Comparison of ENCODE assay signal across 20 cellular contexts in the genomic region with DNA sequence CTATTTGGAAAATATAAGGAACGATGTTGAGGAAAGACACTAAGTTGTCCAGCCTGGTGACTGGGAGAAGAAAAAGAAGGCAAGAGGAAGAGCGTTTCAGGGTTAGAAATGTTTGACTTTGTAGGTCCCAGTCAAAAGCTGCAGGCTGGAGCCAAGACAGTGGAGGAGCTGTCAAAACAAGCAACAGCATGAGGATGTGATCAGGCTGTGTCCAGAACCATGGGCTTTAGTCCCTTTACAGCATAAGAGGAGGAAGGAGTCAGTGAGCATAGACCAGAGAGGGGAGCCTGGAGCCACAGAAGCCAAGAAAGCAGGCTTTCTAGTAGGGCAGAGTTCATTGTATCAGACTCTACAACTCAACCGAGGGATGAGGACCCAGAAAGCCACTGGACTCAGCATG.
"Had no signal": no experiment of that assay in that cellular context is flagged by ENCODE, and none has a peak within 500 bp of the region (broad histone marks: within the 10 kb centered on the region; RNA-seq: fewer than 3 reads in every experiment).

No MANE protein-coding gene starts in this region.

- H3K9me3 ChIP-seq: psoas muscle, sigmoid colon, suprapubic skin, tibial artery had no signal

- H3K4me3 Mint-ChIP-seq: endodermal cell; natural killer cell treated with Interleukin-12 subunit alpha and Interleukin-12 subunit beta and Interleukin-15 and Interleukin-18, amount 100 ng/mL, for 72 hours had no signal

- H3K4me1 ChIP-seq: foreskin keratinocyte, psoas muscle had no signal

- H3K9me3 Mint-ChIP-seq: endodermal cell; natural killer cell treated with Interleukin-12 subunit alpha and Interleukin-12 subunit beta and Interleukin-15 and Interleukin-18, amount 100 ng/mL, for 72 hours had no signal

- H3K27me3 ChIP-seq: foreskin keratinocyte, sigmoid colon, suprapubic skin, tibial artery had no signal

- H3K27ac Mint-ChIP-seq: endodermal cell; natural killer cell treated with Interleukin-12 subunit alpha and Interleukin-12 subunit beta and Interleukin-15 and Interleukin-18, amount 100 ng/mL, for 72 hours had no signal

- ATAC-seq: foreskin keratinocyte; natural killer cell treated with Interleukin-12 subunit alpha and Interleukin-12 subunit beta and Interleukin-15 and Interleukin-18, amount 100 ng/mL, for 72 hours; psoas muscle had no signal

- H3K36me3 Mint-ChIP-seq: natural killer cell treated with Interleukin-12 subunit alpha and Interleukin-12 subunit beta and Interleukin-15 and Interleukin-18, amount 100 ng/mL, for 72 hours had no signal

- H3K36me3 ChIP-seq: sigmoid colon, suprapubic skin, tibial artery had no signal

- FAIRE-seq: endothelial cell of umbilical vein had no signal

- H3K27ac ChIP-seq: coronary artery, foreskin keratinocyte, psoas muscle, skin epidermis, suprapubic skin, tibial artery had no signal

- H3K4me3 ChIP-seq: coronary artery, lung, psoas muscle, sigmoid colon, skin epidermis, suprapubic skin, tibial artery had no signal

- DNase-seq: central memory CD4-positive, alpha-beta T cell; effector CD4-positive, alpha-beta T cell; endodermal cell; erythroblast; foreskin keratinocyte; head of caudate nucleus; hippocampal formation; mesenchymal stem cell; midbrain; psoas muscle; sigmoid colon; stimulated activated CD4-positive, alpha-beta T cell treated with anti-CD3 and anti-CD28 coated beads, Interleukin-2, amount 100 ng/mL, for 24 hours; stimulated activated naive CD4-positive, alpha-beta T cell; tibial artery had no signal
